8 cellular contexts compared by ENCODE assay signal in the genomic region with DNA sequence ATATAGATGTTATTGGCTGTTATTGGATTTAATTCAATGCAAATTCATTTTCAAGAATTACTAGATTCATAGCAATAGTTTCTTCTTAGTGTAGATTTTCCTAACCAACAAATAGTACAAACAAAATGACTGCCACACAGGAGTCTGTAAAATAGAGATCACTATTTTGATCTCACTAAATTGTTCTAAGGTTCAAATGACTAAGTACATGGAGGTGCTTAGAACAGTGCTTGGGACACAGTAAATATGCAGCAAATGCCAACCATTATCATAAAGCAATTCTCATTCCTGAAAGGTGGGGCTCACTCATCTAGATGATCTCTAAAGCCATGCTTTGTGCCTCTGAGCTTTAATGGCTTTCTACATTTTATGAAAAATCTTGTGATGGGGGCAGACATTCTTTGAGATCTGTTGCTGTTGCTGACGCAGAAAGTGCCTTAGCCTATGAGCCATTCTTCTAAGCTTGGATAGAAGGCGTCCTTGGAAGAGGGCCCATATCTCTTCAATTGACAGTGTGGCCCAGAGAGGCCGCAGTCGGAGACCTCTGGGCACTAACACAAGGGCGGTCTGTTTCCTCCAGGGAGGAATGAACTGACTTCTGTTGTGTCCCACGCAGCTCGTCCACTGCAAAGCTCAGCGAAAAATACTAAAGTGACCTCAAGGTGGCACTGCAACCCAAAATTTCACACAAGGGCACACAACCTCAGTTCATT. TPM values are rescaled to one million over a fixed set of nuclear protein-coding genes. Genes with fewer than 3 reads are reported as not detected.
DNase-seq lines count a peak whose midpoint lies in the region; ATAC-seq and TF ChIP-seq lines count a peak whose summit lies in the region.

No MANE protein-coding gene starts in this region.

- no peaks in the 10 kb centered on the region for H3K36me3 Mint-ChIP-seq in CD14-positive monocyte
- peaks cover 2% of the 10 kb centered on the region for H3K36me3 Mint-ChIP-seq in T-helper 17 cell (ENCODE audit: low read depth)

- TF ChIP-seq CTCF in CD14-positive monocyte (IDR thresholded peaks at IDR 0.05): peak; percentile 91

- H3K27ac Mint-ChIP-seq in CD14-positive monocyte (peak overlapping the region in 1 of 7 donors; percentile 43), T-helper 17 cell (no peak overlapping the region)

- H3K9me3 ChIP-seq in T-helper 17 cell (ENCODE audit: control insufficient read depth, low read length, poor library complexity, severe bottlenecking): no peaks in the 10 kb centered on the region

- DNase-seq in CD14-positive monocyte (ENCODE audit: low spot score): peak; percentile 48
- DNase-seq in HK-2 (ENCODE audit: unreplicated experiment): peak; percentile 54
- peak in 2 of 3 donors; percentile 13 to 50 for DNase-seq in T-helper 17 cell
- peak; percentile 4 to 95 (median 80) for DNase-seq in amygdala (lab: John Stamatoyannopoulos, UW)
- peak; percentile 62 for DNase-seq in left cardiac atrium
- DNase-seq in renal cortical epithelial cell (ENCODE audit: low read depth): peak; percentile 24
- DNase-seq in NK-92 treated with Interleukin-12 subunit alpha and Interleukin-12 subunit beta, amount 100 ng/mL, for 24 hours (lab: John Stamatoyannopoulos, UW): no peak

- peaks cover 56% of the 10 kb centered on the region for H3K4me1 Mint-ChIP-seq in CD14-positive monocyte
- H3K4me1 Mint-ChIP-seq in T-helper 17 cell: peaks cover 15% of the 10 kb centered on the region

- H3K4me3 Mint-ChIP-seq in CD14-positive monocyte (no peak overlapping the region), T-helper 17 cell (no peak overlapping the region)

- H3K27me3 Mint-ChIP-seq in CD14-positive monocyte (ENCODE audit: low read depth in 3 of 3) (no peaks in the 10 kb centered on the region), T-helper 17 cell (peaks cover 6% of the 10 kb centered on the region)

- intact Hi-C loops in CD14-positive monocyte (cut with micrococcal nuclease) (loop anchor here in 1 of 2 donors (10.0 kb wide), 1 partner anchor 46 kb away; a partner anchor contains a TSS), left cardiac atrium (cut with DNase I) (loop anchor here in 1 of 2 donors (5.0 kb wide), 2 partner anchors 98 to 378 kb away; a partner anchor contains a TSS)

- H3K9me3 Mint-ChIP-seq in CD14-positive monocyte: no peaks in the 10 kb centered on the region

- ATAC-seq in T-helper 17 cell (peak; percentile 65), left cardiac atrium (peak; percentile 89 to 90), GM19324 (IDR thresholded peaks at IDR 0.05; ENCODE audit: low FRiP score, unreplicated experiment) (no peak)

RNA-seq across cellular contexts. Expression of a gene that starts 23.6 kb away (rescaled TPM):
- polyA plus RNA-seq in CD14-positive monocyte: 1 to 10 TPM; 1.1 to 1.2 TPM
- total RNA-seq in T-helper 17 cell (1 to 10 TPM in 1 of 2 donors, not detected in 1; 1.1 TPM), left cardiac atrium (under 1 TPM in 1 of 2 donors, not detected in 1; 0.18 TPM), renal cortical epithelial cell (not detected in 2 replicates)

RNA-seq across cellular contexts. Expression of a gene that starts 45.4 kb away (rescaled TPM):
- 100 to 1,000 TPM in 1 of 2 donors, 10 to 100 TPM in 1; 62.2 to 117 TPM for polyA plus RNA-seq in CD14-positive monocyte
- 10 to 100 TPM; 16.6 to 22.9 TPM for total RNA-seq in T-helper 17 cell
- 1 to 10 TPM; 6.9 to 8.2 TPM for total RNA-seq in left cardiac atrium
- 8.7 and 25.2 TPM in 2 replicates for total RNA-seq in renal cortical epithelial cell
